Comparison of ENCODE assay signal across 1 cellular context in the genomic region with DNA sequence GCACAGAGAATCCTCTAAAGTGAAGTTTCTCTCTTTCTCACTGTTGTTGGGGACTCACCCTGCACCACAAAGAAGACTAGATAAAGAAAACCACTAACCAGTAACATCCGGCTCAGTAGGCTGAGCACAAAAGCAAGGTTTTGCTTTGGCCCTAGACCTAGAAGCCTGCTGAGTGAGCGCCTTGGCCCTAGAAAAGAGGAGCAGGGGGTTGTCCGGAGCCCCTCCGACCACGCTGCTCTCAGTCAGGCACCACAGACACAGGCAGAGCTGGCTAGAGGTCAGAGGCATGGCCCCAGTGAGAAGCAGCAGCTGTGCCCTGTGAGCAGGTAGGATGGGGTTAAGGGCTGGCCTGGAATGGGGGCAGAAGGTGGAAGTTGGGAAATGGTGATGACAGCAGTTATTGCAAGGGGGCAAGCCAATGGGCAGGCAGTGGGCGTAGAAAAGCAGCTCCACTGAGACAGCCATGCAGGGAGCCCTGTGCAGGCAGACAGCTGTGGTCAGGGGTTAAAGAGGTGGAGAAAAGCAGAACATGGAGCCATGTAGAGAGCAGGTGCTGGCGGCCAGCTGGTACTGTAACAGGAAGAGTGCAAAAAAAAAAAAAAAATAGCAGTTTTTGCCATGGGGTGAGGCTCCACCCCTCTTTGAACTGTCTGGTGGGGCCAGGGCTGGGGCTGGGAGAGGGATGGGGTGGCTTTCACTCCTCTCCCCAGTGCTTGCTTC.
TF ChIP-seq lines count a peak whose summit lies in the region.

No MANE protein-coding gene starts in this region.

TF ChIP-seq in GM12878, 131 proteins besides CTCF, POLR2A, EP300 and RAD21 (continued from another document and continues in another):
- TF ChIP-seq ESRRA (IDR thresholded peaks at IDR 0.05; ENCODE audit: low read length) (no peak), STAT3 (IDR thresholded peaks at IDR 0.05; ENCODE audit: low read depth, low read length) (no peak), RUNX3 (IDR thresholded peaks at IDR 0.05; ENCODE audit: low read length) (peak; percentile 92), FOXM1 (IDR thresholded peaks at IDR 0.05; ENCODE audit: low read depth, low read length) (no peak), PML (IDR thresholded peaks at IDR 0.05; ENCODE audit: low read length) (no peak), CREB1 (IDR thresholded peaks at IDR 0.05; ENCODE audit: low read depth) (peak; percentile 36; the same call in 1 of the 2 replicates), EED (IDR thresholded peaks at IDR 0.05; ENCODE audit: low read depth) (peak; percentile 48; the same call in 1 of the 2 replicates), ZNF24 (IDR thresholded peaks at IDR 0.05) (no peak), MTA3 (IDR thresholded peaks at IDR 0.05; ENCODE audit: borderline replicate concordance, low read length) (no peak), NFYA (IDR thresholded peaks at IDR 0.05; ENCODE audit: borderline replicate concordance, low read depth, low read length) (no peak), SMAD1 (IDR thresholded peaks at IDR 0.05; ENCODE audit: low read depth, partially characterized antibody) (no peak), ZNF622 (IDR thresholded peaks at IDR 0.05) (no peak), NBN (IDR thresholded peaks at IDR 0.05) (peak; percentile 73), HCFC1 (IDR thresholded peaks at IDR 0.05; ENCODE audit: low read length) (no peak), SMC3 (IDR thresholded peaks at IDR 0.05; ENCODE audit: borderline replicate concordance, low read length) (no peak), BCL11A (IDR thresholded peaks at IDR 0.05; ENCODE audit: low read depth, low read length) (no peak), POU2F2 (IDR thresholded peaks at IDR 0.05; ENCODE audit: borderline replicate concordance, low read depth, low read length) (no peak), FOXK2 (IDR thresholded peaks at IDR 0.05) (no peak), BMI1 (IDR thresholded peaks at IDR 0.05; ENCODE audit: borderline replicate concordance) (no peak), RBBP5 (conservative IDR thresholded peaks at IDR 0.05) (no peak), RFX5 (IDR thresholded peaks at IDR 0.05; ENCODE audit: low read depth, low read length) (no peak; the same call in 1 of the 2 replicates)
- TF ChIP-seq, protein P1, sequence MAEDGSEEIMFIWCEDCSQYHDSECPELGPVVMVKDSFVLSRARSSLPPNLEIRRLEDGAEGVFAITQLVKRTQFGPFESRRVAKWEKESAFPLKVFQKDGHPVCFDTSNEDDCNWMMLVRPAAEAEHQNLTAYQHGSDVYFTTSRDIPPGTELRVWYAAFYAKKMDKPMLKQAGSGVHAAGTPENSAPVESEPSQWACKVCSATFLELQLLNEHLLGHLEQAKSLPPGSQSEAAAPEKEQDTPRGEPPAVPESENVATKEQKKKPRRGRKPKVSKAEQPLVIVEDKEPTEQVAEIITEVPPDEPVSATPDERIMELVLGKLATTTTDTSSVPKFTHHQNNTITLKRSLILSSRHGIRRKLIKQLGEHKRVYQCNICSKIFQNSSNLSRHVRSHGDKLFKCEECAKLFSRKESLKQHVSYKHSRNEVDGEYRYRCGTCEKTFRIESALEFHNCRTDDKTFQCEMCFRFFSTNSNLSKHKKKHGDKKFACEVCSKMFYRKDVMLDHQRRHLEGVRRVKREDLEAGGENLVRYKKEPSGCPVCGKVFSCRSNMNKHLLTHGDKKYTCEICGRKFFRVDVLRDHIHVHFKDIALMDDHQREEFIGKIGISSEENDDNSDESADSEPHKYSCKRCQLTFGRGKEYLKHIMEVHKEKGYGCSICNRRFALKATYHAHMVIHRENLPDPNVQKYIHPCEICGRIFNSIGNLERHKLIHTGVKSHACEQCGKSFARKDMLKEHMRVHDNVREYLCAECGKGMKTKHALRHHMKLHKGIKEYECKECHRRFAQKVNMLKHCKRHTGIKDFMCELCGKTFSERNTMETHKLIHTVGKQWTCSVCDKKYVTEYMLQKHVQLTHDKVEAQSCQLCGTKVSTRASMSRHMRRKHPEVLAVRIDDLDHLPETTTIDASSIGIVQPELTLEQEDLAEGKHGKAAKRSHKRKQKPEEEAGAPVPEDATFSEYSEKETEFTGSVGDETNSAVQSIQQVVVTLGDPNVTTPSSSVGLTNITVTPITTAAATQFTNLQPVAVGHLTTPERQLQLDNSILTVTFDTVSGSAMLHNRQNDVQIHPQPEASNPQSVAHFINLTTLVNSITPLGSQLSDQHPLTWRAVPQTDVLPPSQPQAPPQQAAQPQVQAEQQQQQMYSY (CRISPR knock-in tag; IDR thresholded peaks at IDR 0.05), result no peak
- TF ChIP-seq, protein P2, sequence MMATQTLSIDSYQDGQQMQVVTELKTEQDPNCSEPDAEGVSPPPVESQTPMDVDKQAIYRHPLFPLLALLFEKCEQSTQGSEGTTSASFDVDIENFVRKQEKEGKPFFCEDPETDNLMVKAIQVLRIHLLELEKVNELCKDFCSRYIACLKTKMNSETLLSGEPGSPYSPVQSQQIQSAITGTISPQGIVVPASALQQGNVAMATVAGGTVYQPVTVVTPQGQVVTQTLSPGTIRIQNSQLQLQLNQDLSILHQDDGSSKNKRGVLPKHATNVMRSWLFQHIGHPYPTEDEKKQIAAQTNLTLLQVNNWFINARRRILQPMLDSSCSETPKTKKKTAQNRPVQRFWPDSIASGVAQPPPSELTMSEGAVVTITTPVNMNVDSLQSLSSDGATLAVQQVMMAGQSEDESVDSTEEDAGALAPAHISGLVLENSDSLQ (IDR thresholded peaks at IDR 0.05), result no peak; the same call in 1 of the 2 replicates
- TF ChIP-seq, protein P3, sequence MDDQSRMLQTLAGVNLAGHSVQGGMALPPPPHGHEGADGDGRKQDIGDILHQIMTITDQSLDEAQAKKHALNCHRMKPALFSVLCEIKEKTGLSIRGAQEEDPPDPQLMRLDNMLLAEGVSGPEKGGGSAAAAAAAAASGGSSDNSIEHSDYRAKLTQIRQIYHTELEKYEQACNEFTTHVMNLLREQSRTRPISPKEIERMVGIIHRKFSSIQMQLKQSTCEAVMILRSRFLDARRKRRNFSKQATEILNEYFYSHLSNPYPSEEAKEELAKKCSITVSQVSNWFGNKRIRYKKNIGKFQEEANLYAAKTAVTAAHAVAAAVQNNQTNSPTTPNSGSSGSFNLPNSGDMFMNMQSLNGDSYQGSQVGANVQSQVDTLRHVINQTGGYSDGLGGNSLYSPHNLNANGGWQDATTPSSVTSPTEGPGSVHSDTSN (IDR thresholded peaks at IDR 0.05; ENCODE audit: insufficient replicate concordance, low read depth, low read length), result no peak
- TF ChIP-seq, protein P4, sequence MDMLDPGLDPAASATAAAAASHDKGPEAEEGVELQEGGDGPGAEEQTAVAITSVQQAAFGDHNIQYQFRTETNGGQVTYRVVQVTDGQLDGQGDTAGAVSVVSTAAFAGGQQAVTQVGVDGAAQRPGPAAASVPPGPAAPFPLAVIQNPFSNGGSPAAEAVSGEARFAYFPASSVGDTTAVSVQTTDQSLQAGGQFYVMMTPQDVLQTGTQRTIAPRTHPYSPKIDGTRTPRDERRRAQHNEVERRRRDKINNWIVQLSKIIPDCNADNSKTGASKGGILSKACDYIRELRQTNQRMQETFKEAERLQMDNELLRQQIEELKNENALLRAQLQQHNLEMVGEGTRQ (IDR thresholded peaks at IDR 0.05; ENCODE audit: borderline replicate concordance, low read depth, low read length), result no peak
- TF ChIP-seq, protein P5, sequence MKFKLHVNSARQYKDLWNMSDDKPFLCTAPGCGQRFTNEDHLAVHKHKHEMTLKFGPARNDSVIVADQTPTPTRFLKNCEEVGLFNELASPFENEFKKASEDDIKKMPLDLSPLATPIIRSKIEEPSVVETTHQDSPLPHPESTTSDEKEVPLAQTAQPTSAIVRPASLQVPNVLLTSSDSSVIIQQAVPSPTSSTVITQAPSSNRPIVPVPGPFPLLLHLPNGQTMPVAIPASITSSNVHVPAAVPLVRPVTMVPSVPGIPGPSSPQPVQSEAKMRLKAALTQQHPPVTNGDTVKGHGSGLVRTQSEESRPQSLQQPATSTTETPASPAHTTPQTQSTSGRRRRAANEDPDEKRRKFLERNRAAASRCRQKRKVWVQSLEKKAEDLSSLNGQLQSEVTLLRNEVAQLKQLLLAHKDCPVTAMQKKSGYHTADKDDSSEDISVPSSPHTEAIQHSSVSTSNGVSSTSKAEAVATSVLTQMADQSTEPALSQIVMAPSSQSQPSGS (IDR thresholded peaks at IDR 0.05; ENCODE audit: low read length), result no peak
- TF ChIP-seq, protein P6, sequence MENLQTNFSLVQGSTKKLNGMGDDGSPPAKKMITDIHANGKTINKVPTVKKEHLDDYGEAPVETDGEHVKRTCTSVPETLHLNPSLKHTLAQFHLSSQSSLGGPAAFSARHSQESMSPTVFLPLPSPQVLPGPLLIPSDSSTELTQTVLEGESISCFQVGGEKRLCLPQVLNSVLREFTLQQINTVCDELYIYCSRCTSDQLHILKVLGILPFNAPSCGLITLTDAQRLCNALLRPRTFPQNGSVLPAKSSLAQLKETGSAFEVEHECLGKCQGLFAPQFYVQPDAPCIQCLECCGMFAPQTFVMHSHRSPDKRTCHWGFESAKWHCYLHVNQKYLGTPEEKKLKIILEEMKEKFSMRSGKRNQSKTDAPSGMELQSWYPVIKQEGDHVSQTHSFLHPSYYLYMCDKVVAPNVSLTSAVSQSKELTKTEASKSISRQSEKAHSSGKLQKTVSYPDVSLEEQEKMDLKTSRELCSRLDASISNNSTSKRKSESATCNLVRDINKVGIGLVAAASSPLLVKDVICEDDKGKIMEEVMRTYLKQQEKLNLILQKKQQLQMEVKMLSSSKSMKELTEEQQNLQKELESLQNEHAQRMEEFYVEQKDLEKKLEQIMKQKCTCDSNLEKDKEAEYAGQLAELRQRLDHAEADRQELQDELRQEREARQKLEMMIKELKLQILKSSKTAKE (IDR thresholded peaks at IDR 0.05; ENCODE audit: low read depth, poor library complexity, severe bottlenecking), result no peak
- TF ChIP-seq, protein P7, sequence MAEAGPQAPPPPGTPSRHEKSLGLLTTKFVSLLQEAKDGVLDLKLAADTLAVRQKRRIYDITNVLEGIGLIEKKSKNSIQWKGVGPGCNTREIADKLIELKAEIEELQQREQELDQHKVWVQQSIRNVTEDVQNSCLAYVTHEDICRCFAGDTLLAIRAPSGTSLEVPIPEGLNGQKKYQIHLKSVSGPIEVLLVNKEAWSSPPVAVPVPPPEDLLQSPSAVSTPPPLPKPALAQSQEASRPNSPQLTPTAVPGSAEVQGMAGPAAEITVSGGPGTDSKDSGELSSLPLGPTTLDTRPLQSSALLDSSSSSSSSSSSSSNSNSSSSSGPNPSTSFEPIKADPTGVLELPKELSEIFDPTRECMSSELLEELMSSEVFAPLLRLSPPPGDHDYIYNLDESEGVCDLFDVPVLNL (IDR thresholded peaks at IDR 0.05; ENCODE audit: low read depth, low read length), result no peak
- TF ChIP-seq, protein P8, sequence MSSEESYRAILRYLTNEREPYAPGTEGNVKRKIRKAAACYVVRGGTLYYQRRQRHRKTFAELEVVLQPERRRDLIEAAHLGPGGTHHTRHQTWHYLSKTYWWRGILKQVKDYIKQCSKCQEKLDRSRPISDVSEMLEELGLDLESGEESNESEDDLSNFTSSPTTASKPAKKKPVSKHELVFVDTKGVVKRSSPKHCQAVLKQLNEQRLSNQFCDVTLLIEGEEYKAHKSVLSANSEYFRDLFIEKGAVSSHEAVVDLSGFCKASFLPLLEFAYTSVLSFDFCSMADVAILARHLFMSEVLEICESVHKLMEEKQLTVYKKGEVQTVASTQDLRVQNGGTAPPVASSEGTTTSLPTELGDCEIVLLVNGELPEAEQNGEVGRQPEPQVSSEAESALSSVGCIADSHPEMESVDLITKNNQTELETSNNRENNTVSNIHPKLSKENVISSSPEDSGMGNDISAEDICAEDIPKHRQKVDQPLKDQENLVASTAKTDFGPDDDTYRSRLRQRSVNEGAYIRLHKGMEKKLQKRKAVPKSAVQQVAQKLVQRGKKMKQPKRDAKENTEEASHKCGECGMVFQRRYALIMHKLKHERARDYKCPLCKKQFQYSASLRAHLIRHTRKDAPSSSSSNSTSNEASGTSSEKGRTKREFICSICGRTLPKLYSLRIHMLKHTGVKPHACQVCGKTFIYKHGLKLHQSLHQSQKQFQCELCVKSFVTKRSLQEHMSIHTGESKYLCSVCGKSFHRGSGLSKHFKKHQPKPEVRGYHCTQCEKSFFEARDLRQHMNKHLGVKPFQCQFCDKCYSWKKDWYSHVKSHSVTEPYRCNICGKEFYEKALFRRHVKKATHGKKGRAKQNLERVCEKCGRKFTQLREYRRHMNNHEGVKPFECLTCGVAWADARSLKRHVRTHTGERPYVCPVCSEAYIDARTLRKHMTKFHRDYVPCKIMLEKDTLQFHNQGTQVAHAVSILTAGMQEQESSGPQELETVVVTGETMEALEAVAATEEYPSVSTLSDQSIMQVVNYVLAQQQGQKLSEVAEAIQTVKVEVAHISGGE (CRISPR knock-in tag; IDR thresholded peaks at IDR 0.05), result no peak
- TF ChIP-seq, protein P9, sequence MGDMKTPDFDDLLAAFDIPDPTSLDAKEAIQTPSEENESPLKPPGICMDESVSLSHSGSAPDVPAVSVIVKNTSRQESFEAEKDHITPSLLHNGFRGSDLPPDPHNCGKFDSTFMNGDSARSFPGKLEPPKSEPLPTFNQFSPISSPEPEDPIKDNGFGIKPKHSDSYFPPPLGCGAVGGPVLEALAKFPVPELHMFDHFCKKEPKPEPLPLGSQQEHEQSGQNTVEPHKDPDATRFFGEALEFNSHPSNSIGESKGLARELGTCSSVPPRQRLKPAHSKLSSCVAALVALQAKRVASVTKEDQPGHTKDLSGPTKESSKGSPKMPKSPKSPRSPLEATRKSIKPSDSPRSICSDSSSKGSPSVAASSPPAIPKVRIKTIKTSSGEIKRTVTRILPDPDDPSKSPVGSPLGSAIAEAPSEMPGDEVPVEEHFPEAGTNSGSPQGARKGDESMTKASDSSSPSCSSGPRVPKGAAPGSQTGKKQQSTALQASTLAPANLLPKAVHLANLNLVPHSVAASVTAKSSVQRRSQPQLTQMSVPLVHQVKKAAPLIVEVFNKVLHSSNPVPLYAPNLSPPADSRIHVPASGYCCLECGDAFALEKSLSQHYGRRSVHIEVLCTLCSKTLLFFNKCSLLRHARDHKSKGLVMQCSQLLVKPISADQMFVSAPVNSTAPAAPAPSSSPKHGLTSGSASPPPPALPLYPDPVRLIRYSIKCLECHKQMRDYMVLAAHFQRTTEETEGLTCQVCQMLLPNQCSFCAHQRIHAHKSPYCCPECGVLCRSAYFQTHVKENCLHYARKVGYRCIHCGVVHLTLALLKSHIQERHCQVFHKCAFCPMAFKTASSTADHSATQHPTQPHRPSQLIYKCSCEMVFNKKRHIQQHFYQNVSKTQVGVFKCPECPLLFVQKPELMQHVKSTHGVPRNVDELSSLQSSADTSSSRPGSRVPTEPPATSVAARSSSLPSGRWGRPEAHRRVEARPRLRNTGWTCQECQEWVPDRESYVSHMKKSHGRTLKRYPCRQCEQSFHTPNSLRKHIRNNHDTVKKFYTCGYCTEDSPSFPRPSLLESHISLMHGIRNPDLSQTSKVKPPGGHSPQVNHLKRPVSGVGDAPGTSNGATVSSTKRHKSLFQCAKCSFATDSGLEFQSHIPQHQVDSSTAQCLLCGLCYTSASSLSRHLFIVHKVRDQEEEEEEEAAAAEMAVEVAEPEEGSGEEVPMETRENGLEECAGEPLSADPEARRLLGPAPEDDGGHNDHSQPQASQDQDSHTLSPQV (IDR thresholded peaks at IDR 0.05), result no peak
